8 cellular contexts compared by ENCODE assay signal in the genomic region with DNA sequence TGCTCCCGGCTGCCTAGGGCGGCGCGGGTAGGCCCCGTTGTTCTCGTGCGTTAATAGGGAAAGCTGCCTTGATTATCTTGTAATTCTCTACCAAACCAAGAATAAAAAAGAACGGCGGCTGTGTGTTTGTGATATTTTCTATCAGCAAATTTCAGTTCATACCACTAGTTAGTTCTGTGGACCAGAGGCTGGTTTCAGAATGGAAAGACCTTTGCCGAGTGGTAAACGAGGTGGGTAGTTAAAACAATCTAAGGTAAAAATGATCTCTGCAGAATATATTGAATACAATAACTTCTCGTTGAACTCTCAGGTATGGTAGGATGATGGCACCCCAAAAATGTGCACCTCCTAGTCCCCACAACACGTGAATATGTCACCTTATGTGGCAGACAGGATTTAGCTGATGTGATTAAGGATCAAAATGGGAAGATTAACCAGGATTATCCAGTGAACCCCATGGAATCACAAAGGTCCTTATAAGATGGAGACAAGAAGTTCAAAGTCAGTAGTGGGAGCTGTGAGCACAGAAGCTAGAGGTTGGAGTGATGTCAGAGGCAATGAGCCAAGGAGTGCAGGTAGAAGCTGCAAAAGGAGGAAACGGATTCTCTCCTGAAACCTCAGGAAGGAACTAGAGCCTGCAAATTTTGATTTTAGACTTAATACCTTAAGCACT. TPM values are rescaled to one million over a fixed set of nuclear protein-coding genes. Genes with fewer than 3 reads are reported as not detected.
DNase-seq lines count a peak whose midpoint lies in the region; ATAC-seq and TF ChIP-seq lines count a peak whose summit lies in the region.

No MANE protein-coding gene starts in this region.

- H3F3A ChIP-seq in OCI-LY1 (ENCODE audit: insufficient read depth, low read length): no peaks in the 10 kb centered on the region

- peak overlapping the region; percentile 98 for H3K27ac Mint-ChIP-seq in activated T-cell treated with anti-CD3 and anti-CD28 coated beads, Interleukin-2, amount 50 U/mL, for 24 hours
- H3K27ac Mint-ChIP-seq in neural crest cell (ENCODE audit: unreplicated experiment): no peak overlapping the region

- H3K36me3 ChIP-seq in OCI-LY1 (ENCODE audit: insufficient read depth, low read length) (no peaks in the 10 kb centered on the region), ectodermal cell (ENCODE audit: control insufficient read depth, insufficient read depth, low read length) (no peaks in the 10 kb centered on the region)

- no peaks in the 10 kb centered on the region for H3K9me2 ChIP-seq in OCI-LY1 (ENCODE audit: low read depth, low read length)

- no peaks in the 10 kb centered on the region for H3K9me3 Mint-ChIP-seq in activated T-cell treated with anti-CD3 and anti-CD28 coated beads, Interleukin-2, amount 50 U/mL, for 24 hours
- H3K9me3 Mint-ChIP-seq in neural crest cell: no peaks in the 10 kb centered on the region

- H3K4me1 Mint-ChIP-seq in activated T-cell treated with anti-CD3 and anti-CD28 coated beads, Interleukin-2, amount 50 U/mL, for 24 hours (ENCODE audit: low read depth): peaks cover 54% of the 10 kb centered on the region
- H3K4me1 Mint-ChIP-seq in neural crest cell: peaks cover 38% of the 10 kb centered on the region

- no peaks in the 10 kb centered on the region for H4K20me1 ChIP-seq in OCI-LY1 (ENCODE audit: insufficient read depth, low read length)

- H3K9me3 ChIP-seq in OCI-LY1 (ENCODE audit: low read length): no peaks in the 10 kb centered on the region
- no peaks in the 10 kb centered on the region for H3K9me3 ChIP-seq in ectodermal cell (ENCODE audit: control insufficient read depth, low read length)

- H3K27me3 ChIP-seq in OCI-LY1 (ENCODE audit: insufficient read depth, low read length) (no peaks in the 10 kb centered on the region), ectodermal cell (ENCODE audit: control insufficient read depth, insufficient read depth, low read length, poor library complexity, severe bottlenecking) (peaks cover 8% of the 10 kb centered on the region)

- H3K9ac ChIP-seq in OCI-LY1 (ENCODE audit: low read length): peak overlapping the region; percentile 83

- ATAC-seq in GM21737 (IDR thresholded peaks at IDR 0.05; ENCODE audit: unreplicated experiment) (no peak), esophagus mucosa (no peak)

- H2AFZ ChIP-seq in OCI-LY1 (ENCODE audit: low read length): no peak overlapping the region

- peaks cover 21% of the 10 kb centered on the region for H3K79me2 ChIP-seq in OCI-LY1 (ENCODE audit: insufficient read depth, low read length)

- H3K4me2 ChIP-seq in OCI-LY1 (ENCODE audit: low read length): peak overlapping the region; percentile 86

- H3K4me3 Mint-ChIP-seq in activated T-cell treated with anti-CD3 and anti-CD28 coated beads, Interleukin-2, amount 50 U/mL, for 24 hours: peak overlapping the region; percentile 90
- peak overlapping the region; percentile 84 for H3K4me3 Mint-ChIP-seq in neural crest cell

- 26 to 32% methylated on average over 12 to 14 of the region's 14 CpGs for WGBS in ectodermal cell, 2 experiments

- H3K27me3 Mint-ChIP-seq in activated T-cell treated with anti-CD3 and anti-CD28 coated beads, Interleukin-2, amount 50 U/mL, for 24 hours: no peaks in the 10 kb centered on the region
- H3K27me3 Mint-ChIP-seq in neural crest cell (ENCODE audit: low read depth): peaks cover 6% of the 10 kb centered on the region

- no peak for DNase-seq in activated T-cell treated with anti-CD3 and anti-CD28 coated beads, Interleukin-2, amount 50 U/mL, for 24 hours
- no peak for DNase-seq in activated T-cell treated with anti-CD3 and anti-CD28 coated beads, Interleukin-2, amount 50 U/mL, for 48 hours
- DNase-seq in neural crest cell (ENCODE audit: low read depth, low spot score) (no peak), ecto neural progenitor cell (ENCODE audit: low spot score) (no peak)

- 0 out of 2 replicates have a peak, but pooled peaks have one; percentile 8 for TF ChIP-seq CTCF in OCI-LY1 (IDR thresholded peaks at IDR 0.05; ENCODE audit: low read length)
- TF ChIP-seq CTCF in neural crest cell (conservative IDR thresholded peaks at IDR 0.05): no peak

- peak overlapping the region; percentile 67 for H3K27ac ChIP-seq in OCI-LY1 (ENCODE audit: low read depth, low read length, poor library complexity, severe bottlenecking)
- peak overlapping the region; percentile 11 for H3K27ac ChIP-seq in ectodermal cell (ENCODE audit: insufficient read depth, low read depth, low read length, poor library complexity, severe bottlenecking)

- peak overlapping the region; percentile 74 for H3K4me3 ChIP-seq in OCI-LY1 (ENCODE audit: low read depth, low read length, poor library complexity, severe bottlenecking)
- H3K4me3 ChIP-seq in ectodermal cell (ENCODE audit: insufficient read depth, low read depth, low read length): peak overlapping the region; percentile 68

- H3K4me1 ChIP-seq in OCI-LY1 (ENCODE audit: insufficient read depth, low read length, severe bottlenecking): peaks cover 50% of the 10 kb centered on the region
- peaks cover 17% of the 10 kb centered on the region for H3K4me1 ChIP-seq in ectodermal cell (ENCODE audit: control insufficient read depth, insufficient read depth, low read length)

- H3K36me3 Mint-ChIP-seq in activated T-cell treated with anti-CD3 and anti-CD28 coated beads, Interleukin-2, amount 50 U/mL, for 24 hours (ENCODE audit: low read depth): peaks cover 38% of the 10 kb centered on the region
- no peaks in the 10 kb centered on the region for H3K36me3 Mint-ChIP-seq in neural crest cell (ENCODE audit: low read depth)

RNA-seq across cellular contexts. Expression of a gene that starts 0.6 kb away (rescaled TPM):
- 34.6 TPM for polyA plus RNA-seq in ectodermal cell (2013, experiment 1 of 4)
- polyA plus RNA-seq in ectodermal cell (2013, experiment 2 of 4): 35.1 TPM
- polyA plus RNA-seq in ectodermal cell (2013, experiment 3 of 4): 29.0 TPM
- polyA plus RNA-seq in ectodermal cell (2013, experiment 4 of 4): 32.8 TPM
- total RNA-seq in neural crest cell (34.6 and 38.5 TPM in 2 replicates), esophagus mucosa (23.7 TPM)

RNA-seq across cellular contexts. Expression of a gene that starts 5.0 kb away (rescaled TPM):
- polyA plus RNA-seq in ectodermal cell (2013, experiment 1 of 4): 18.1 TPM
- polyA plus RNA-seq in ectodermal cell (2013, experiment 2 of 4): 18.1 TPM
- polyA plus RNA-seq in ectodermal cell (2013, experiment 3 of 4): 16.9 TPM
- 20.0 TPM for polyA plus RNA-seq in ectodermal cell (2013, experiment 4 of 4)
- total RNA-seq in neural crest cell (9.7 and 14.3 TPM in 2 replicates), esophagus mucosa (7.4 TPM)
